1 cellular context compared by ENCODE assay signal in genomic region chr11:45843158-45843924, GRCh38.
TF ChIP-seq lines count a peak whose summit lies in the region.

No MANE protein-coding gene starts in this region.

TF ChIP-seq in HepG2, 621 proteins besides CTCF, POLR2A, EP300 and RAD21 (continued from another document and continues in another):
- TF ChIP-seq KIAA2018 (CRISPR knock-in tag; IDR thresholded peaks at IDR 0.05; ENCODE audit: borderline replicate concordance): no peak
- TF ChIP-seq ZIK1 (CRISPR knock-in tag; IDR thresholded peaks at IDR 0.05; ENCODE audit: borderline replicate concordance, low read depth): no peak
- no peak for TF ChIP-seq FOXM1 (CRISPR knock-in tag; IDR thresholded peaks at IDR 0.05)
- TF ChIP-seq PRDM10 (CRISPR knock-in tag; IDR thresholded peaks at IDR 0.05; ENCODE audit: low read depth): peak; percentile 94
- no peak for TF ChIP-seq ZNF816 (CRISPR knock-in tag; IDR thresholded peaks at IDR 0.05; ENCODE audit: borderline replicate concordance)
- TF ChIP-seq SP1 (IDR thresholded peaks at IDR 0.05): no peak
- TF ChIP-seq SP1 (CRISPR knock-in tag; IDR thresholded peaks at IDR 0.05): no peak
- TF ChIP-seq BCL3 (CRISPR knock-in tag; IDR thresholded peaks at IDR 0.05): peak; percentile 88
- 0 out of 2 replicates have a peak, but pooled peaks have one; percentile 27 for TF ChIP-seq ZNF275 (CRISPR knock-in tag; IDR thresholded peaks at IDR 0.05; ENCODE audit: borderline replicate concordance)
- no peak for TF ChIP-seq TAF1 (CRISPR knock-in tag; IDR thresholded peaks at IDR 0.05)
- no peak for TF ChIP-seq ZBTB1 (CRISPR knock-in tag; IDR thresholded peaks at IDR 0.05; ENCODE audit: borderline replicate concordance)
- TF ChIP-seq TBX3 (IDR thresholded peaks at IDR 0.05; ENCODE audit: borderline replicate concordance): no peak
- peak; percentile 65; the same call in 1 of the 2 replicates for TF ChIP-seq SKIL (CRISPR knock-in tag; IDR thresholded peaks at IDR 0.05; ENCODE audit: borderline replicate concordance)
- TF ChIP-seq FOXC1 (CRISPR knock-in tag; IDR thresholded peaks at IDR 0.05; ENCODE audit: borderline replicate concordance): no peak
- no peak for TF ChIP-seq ZFP1 (CRISPR knock-in tag; IDR thresholded peaks at IDR 0.05)
- peak; percentile 43; the same call in 1 of the 2 replicates for TF ChIP-seq FOXO1 (CRISPR knock-in tag; IDR thresholded peaks at IDR 0.05)
- TF ChIP-seq ADNP (CRISPR knock-in tag; IDR thresholded peaks at IDR 0.05): no peak
- TF ChIP-seq ZSCAN12 (CRISPR knock-in tag; IDR thresholded peaks at IDR 0.05): no peak
- TF ChIP-seq ZNF354B (CRISPR knock-in tag; IDR thresholded peaks at IDR 0.05): no peak
- 0 out of 2 replicates have a peak, but pooled peaks have one; percentile 39 for TF ChIP-seq ZNF232 (CRISPR knock-in tag; IDR thresholded peaks at IDR 0.05; ENCODE audit: borderline replicate concordance)
- no peak for TF ChIP-seq ZNF230 (CRISPR knock-in tag; IDR thresholded peaks at IDR 0.05)
- peak in 1 of 2 experiments; percentile 42; a peak in 1 of 4 replicates for TF ChIP-seq ATF4 (CRISPR knock-in tag; IDR thresholded peaks at IDR 0.05)
- TF ChIP-seq HDAC2 (CRISPR knock-in tag; IDR thresholded peaks at IDR 0.05): peak; percentile 36; the same call in 1 of the 2 replicates
- TF ChIP-seq BORCS8-MEF2B (CRISPR knock-in tag; IDR thresholded peaks at IDR 0.05): peak; percentile 62; the same call in 1 of the 2 replicates
- TF ChIP-seq SP4 (CRISPR knock-in tag; IDR thresholded peaks at IDR 0.05): 0 out of 2 replicates have a peak, but pooled peaks have one; percentile 28
- no peak for TF ChIP-seq ZNF503 (CRISPR knock-in tag; IDR thresholded peaks at IDR 0.05)
- TF ChIP-seq RFX3 (CRISPR knock-in tag; IDR thresholded peaks at IDR 0.05): no peak
- no peak for TF ChIP-seq GTF3A (CRISPR knock-in tag; conservative IDR thresholded peaks at IDR 0.05)
- no peak for TF ChIP-seq ZMYM2 (CRISPR knock-in tag; IDR thresholded peaks at IDR 0.05)
- TF ChIP-seq ZBTB4 (CRISPR knock-in tag; IDR thresholded peaks at IDR 0.05; ENCODE audit: borderline replicate concordance): no peak
- no peak for TF ChIP-seq ZNF639 (CRISPR knock-in tag; conservative IDR thresholded peaks at IDR 0.05)
- TF ChIP-seq MYNN (CRISPR knock-in tag; IDR thresholded peaks at IDR 0.05; ENCODE audit: low read depth): no peak
- TF ChIP-seq BRCA1 (CRISPR knock-in tag; IDR thresholded peaks at IDR 0.05): no peak
